In the genomic region with DNA sequence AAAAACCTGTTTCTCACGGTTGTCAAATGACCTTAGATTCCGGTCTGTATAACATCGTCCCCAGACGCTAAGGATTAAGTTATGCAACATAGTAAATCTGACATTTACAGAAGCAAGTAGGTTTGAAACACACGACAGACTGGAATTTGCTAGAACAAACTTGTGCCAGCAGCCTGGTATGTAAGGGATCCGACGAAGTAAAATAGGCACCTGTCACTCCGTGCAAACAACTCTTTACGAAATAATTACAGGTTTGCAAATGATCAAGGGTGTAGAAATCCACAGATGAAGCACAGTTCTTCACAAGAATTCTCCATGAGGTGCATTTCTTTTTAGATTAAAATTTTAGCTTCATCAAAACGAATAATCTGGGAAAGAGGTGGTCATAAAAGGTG, we compare ENCODE assay signal across 8 cellular contexts. TPM values are rescaled to one million over a fixed set of nuclear protein-coding genes. Genes with fewer than 3 reads are reported as not detected.
A peak's percentile ranks its signal among the peaks of the same experiment; 100 is the strongest.
DNase-seq lines count a peak whose midpoint lies in the region; ATAC-seq, FAIRE-seq and TF ChIP-seq lines count a peak whose summit lies in the region.

No MANE protein-coding gene starts in this region.

- TF ChIP-seq EP300 in GM12878 (IDR thresholded peaks at IDR 0.05; ENCODE audit: borderline replicate concordance in 1 of 2, control insufficient read depth in 1 of 2, low read depth in 2 of 2, low read length in 2 of 2), result no peak
- TF ChIP-seq EP300 in suprapubic skin (IDR thresholded peaks at IDR 0.05), result no peak

- intact Hi-C loops in HCT116 (cut with micrococcal nuclease) (no loop called here), GM12878 (cut with micrococcal nuclease; ENCODE audit: unreplicated experiment) (no loop called here)

- no peaks in the 10 kb centered on the region for H3K9me2 ChIP-seq in HCT116 (ENCODE audit: insufficient read depth)

- H3K4me2 ChIP-seq in HCT116 (ENCODE audit: low read length) (peak overlapping the region; percentile 86), GM12878 (ENCODE audit: control insufficient read depth, insufficient read depth) (peak overlapping the region; percentile 62)

- peak overlapping the region; percentile 78 for H3K9ac ChIP-seq in HCT116 (ENCODE audit: low read length)
- peak overlapping the region; percentile 89 for H3K9ac ChIP-seq in GM12878 (ENCODE audit: control insufficient read depth, insufficient read depth, low read length)

- no peak for FAIRE-seq in GM12878 (lab: Jason Lieb, UNC)

- no peak for DNase-seq in HCT116 (ENCODE audit: low read depth, low spot score)
- DNase-seq in MV-4-11 (lab: John Stamatoyannopoulos, UW), result peak; percentile 7
- peak; percentile 13 for DNase-seq in GM12878 (ENCODE audit: low read depth, low spot score)
- DNase-seq in left lobe of liver (ENCODE audit: low spot score), result peak; percentile 48
- DNase-seq in suprapubic skin (ENCODE audit: low spot score in 2 of 2), result no peak
- no peak for DNase-seq in stimulated activated CD4-positive, alpha-beta T cell treated with anti-CD3 and anti-CD28 coated beads, Interleukin-12 subunit alpha, Interleukin-12 subunit beta, amount 100 ng/mL, for 4 hours

- CTCF ChIA-PET in HCT116 (lab: Charles Lee), result interaction anchor here (1.0 to 1.2 kb wide), 3 partner anchors 10 to 14 kb away, joined by 4 to 6 read pairs (median 5); no protein-coding TSS in a partner anchor
- CTCF ChIA-PET in GM12878 (lab: Yijun Ruan, JAX), result interaction anchor here (0.9 to 2.8 kb wide), 5 partner anchors 10 to 310 kb away, joined by 3 to 13 read pairs (median 6); no protein-coding TSS in a partner anchor

- SMC1A ChIA-PET in GM12878 (lab: Charles Lee; ENCODE audit: uncharacterized antibody, unreplicated experiment), result interaction anchor here (0.8 to 1.5 kb wide), 6 partner anchors 10 to 1301 kb away, joined by 3 to 5 read pairs (median 3); no protein-coding TSS in a partner anchor

- H4K20me1 ChIP-seq in HCT116 (ENCODE audit: insufficient read depth), result no peaks in the 10 kb centered on the region
- H4K20me1 ChIP-seq in GM12878 (ENCODE audit: control insufficient read depth, insufficient read depth), result no peaks in the 10 kb centered on the region

- no peak overlapping the region for H2AFZ ChIP-seq in HCT116 (ENCODE audit: low read depth, low read length, poor library complexity, severe bottlenecking)
- peak overlapping the region; percentile 96 for H2AFZ ChIP-seq in GM12878 (ENCODE audit: control insufficient read depth, low read depth, low read length)

- 10% methylated on average over 10 of the region's 10 CpGs for WGBS in GM12878 (ENCODE audit: insufficient coverage, insufficient replicate concordance, low lambda C conversion rate, missing lambda C conversion rate)
- WGBS in suprapubic skin, result 2% methylated on average over 10 of the region's 10 CpGs

- peaks cover 11% of the 10 kb centered on the region for H3K79me2 ChIP-seq in HCT116 (ENCODE audit: insufficient read depth, low read length)
- H3K79me2 ChIP-seq in GM12878 (ENCODE audit: control insufficient read depth, insufficient read depth, low read length), result peaks cover 2% of the 10 kb centered on the region

- H3K27ac ChIP-seq in HCT116 (ENCODE audit: low read depth, low read length) (peak overlapping the region; percentile 45; the same call in 1 of the 2 replicates), GM12878 (ENCODE audit: control insufficient read depth, insufficient read depth) (peak overlapping the region; percentile 65), suprapubic skin (peak overlapping the region; percentile 61)

- in situ Hi-C loops in GM12878 (cut with MboI), result no loop called here

- no peak for TF ChIP-seq RAD21 in HCT116 (IDR thresholded peaks at IDR 0.05; ENCODE audit: low read depth)
- no peak for TF ChIP-seq RAD21 in GM12878 (IDR thresholded peaks at IDR 0.05; ENCODE audit: insufficient read depth, low read depth, low read length)

- H3K27me3 ChIP-seq in HCT116 (ENCODE audit: insufficient read depth, low read length), result no peaks in the 10 kb centered on the region
- H3K27me3 ChIP-seq in GM12878 (replicated peaks in 1 of 2; ENCODE audit: control insufficient read depth in 2 of 2, insufficient read depth in 2 of 2, low read length in 1 of 2), result no peaks in the 10 kb centered on the region
- no peaks in the 10 kb centered on the region for H3K27me3 ChIP-seq in suprapubic skin

- BruUV-seq in HCT116 (replicated peaks; lab: Mats Ljungman, UMichigan), result TSS peak; percentile 56
- TSS peak; percentile 69 for BruUV-seq in GM12878 (replicated peaks; lab: Mats Ljungman, UMichigan)

- ATAC-seq in GM18511 (IDR thresholded peaks at IDR 0.05; ENCODE audit: unreplicated experiment) (peak; percentile 25), HCT116 (no peak), GM12878 (peak; percentile 12), left lobe of liver (peak; percentile 45), HG02970 (IDR thresholded peaks at IDR 0.05; ENCODE audit: low FRiP score, unreplicated experiment) (no peak)

- peaks cover 2 to 5% of the 10 kb centered on the region in 2 experiments; a peak in 1 of 4 replicates for H3K36me3 ChIP-seq in HCT116 (ENCODE audit: control insufficient read depth in 1 of 2, insufficient read depth in 2 of 2, low read length in 2 of 2)
- H3K36me3 ChIP-seq in GM12878 (ENCODE audit: control insufficient read depth in 2 of 2, insufficient read depth in 2 of 2, low read length in 1 of 2), result no peaks in the 10 kb centered on the region
- no peaks in the 10 kb centered on the region for H3K36me3 ChIP-seq in suprapubic skin

- POLR2A ChIA-PET in HCT116 (lab: Charles Lee) (interaction anchor here (0.9 to 1.2 kb wide), 3 partner anchors 9 to 193 kb away, joined by 3 to 5 read pairs (median 4); no protein-coding TSS in a partner anchor), GM12878 (lab: Charles Lee) (interaction anchor here (0.6 to 1.4 kb wide), 7 partner anchors 8 to 1276 kb away, joined by 3 to 5 read pairs (median 4); no protein-coding TSS in a partner anchor)

- TF ChIP-seq POLR2A in HCT116 (IDR thresholded peaks at IDR 0.05; ENCODE audit: borderline replicate concordance, extremely low read depth, insufficient read depth, insufficient read length), result no peak
- no peak for TF ChIP-seq POLR2A in GM12878 (IDR thresholded peaks at IDR 0.05; ENCODE audit: low read depth, low read length)
- no peak for TF ChIP-seq POLR2A in suprapubic skin (IDR thresholded peaks at IDR 0.05)

- RAD21 ChIA-PET in HCT116 (lab: Charles Lee; ENCODE audit: low non-redundant PET in 1 of 2, low total read pairs in 2 of 2, uncharacterized antibody in 2 of 2, unreplicated experiment in 2 of 2) (interaction anchor here (1.1 to 1.2 kb wide), 2 partner anchors 161 kb away, joined by 3 to 4 read pairs; no protein-coding TSS in a partner anchor), GM12878 (lab: Charles Lee; ENCODE audit: unreplicated experiment) (interaction anchor here (1.0 to 1.3 kb wide), 2 partner anchors 11 to 160 kb away, joined by 5 to 8 read pairs; no protein-coding TSS in a partner anchor)

- peak overlapping the region; percentile 83 to 93 for H3K4me3 ChIP-seq in HCT116 (replicated peaks in 1 of 2; ENCODE audit: low read depth in 1 of 2, low read length in 2 of 2)
- peak overlapping the region; percentile 68 for H3K4me3 ChIP-seq in GM12878
- H3K4me3 ChIP-seq in suprapubic skin, result peak overlapping the region; percentile 86

- H3K4me1 ChIP-seq in HCT116 (ENCODE audit: control insufficient read depth in 1 of 2, insufficient read depth in 2 of 2, low read length in 2 of 2), result peaks cover 3 to 17% of the 10 kb centered on the region in 2 experiments; a peak in 3 of 4 replicates
- H3K4me1 ChIP-seq in GM12878 (ENCODE audit: control insufficient read depth, insufficient read depth, low read length), result peaks cover 5% of the 10 kb centered on the region; the same call in 1 of the 2 replicates
- H3K4me1 ChIP-seq in suprapubic skin, result peaks cover 22% of the 10 kb centered on the region

- H3K9me3 ChIP-seq in HCT116 (ENCODE audit: control insufficient read depth in 1 of 2, insufficient read depth in 1 of 2, low read depth in 1 of 2, low read length in 2 of 2) (no peaks in the 10 kb centered on the region), GM12878 (replicated peaks; ENCODE audit: control insufficient read depth, insufficient read depth, low read length) (no peaks in the 10 kb centered on the region), suprapubic skin (no peaks in the 10 kb centered on the region)

- no peak for TF ChIP-seq CTCF in HCT116 (IDR thresholded peaks at IDR 0.05 in 2 of 3, conservative IDR thresholded peaks at IDR 0.05 in 1 of 3; ENCODE audit: borderline replicate concordance in 1 of 3, insufficient read depth in 1 of 3, low read depth in 2 of 3, low read length in 2 of 3)
- no peak for TF ChIP-seq CTCF in GM12878 (IDR thresholded peaks at IDR 0.05 in 2 of 3, conservative IDR thresholded peaks at IDR 0.05 in 1 of 3; ENCODE audit: control insufficient read depth in 2 of 3, extremely low read depth in 1 of 3, insufficient read depth in 1 of 3, low read depth in 3 of 3, low read length in 3 of 3)
- no peak for TF ChIP-seq CTCF in suprapubic skin (IDR thresholded peaks at IDR 0.05)

TF ChIP-seq in HCT116, 20 proteins besides CTCF, POLR2A, EP300 and RAD21:
- TF ChIP-seq ELF1 (IDR thresholded peaks at IDR 0.05; ENCODE audit: borderline replicate concordance, low read depth) (no peak), CEBPB (IDR thresholded peaks at IDR 0.05; ENCODE audit: low read depth) (0 out of 2 replicates have a peak, but pooled peaks have one; percentile 17)

RNA-seq across cellular contexts. Expression of a gene that starts 0.5 kb away (rescaled TPM):
- total RNA-seq in HCT116 (2021; ENCODE audit: unreplicated experiment) (34.0 TPM), GM12878 (2014; rRNA removed) (11.0 and 13.1 TPM in 2 replicates), GM12878 (2014; rRNA removed; fragmentation: Illumina TruSeq; extraction: Trizol) (15.3 and 15.7 TPM in 2 replicates), GM12878 (2021) (13.0 and 14.4 TPM in 2 replicates), left lobe of liver (42.5 TPM), suprapubic skin (10 to 100 TPM; 17.4 to 31.0 (median 23.0) TPM)
- polyA plus RNA-seq in HCT116 (2012), result 13.3 and 20.3 TPM in 2 replicates
- 21.1 and 21.7 TPM in 2 replicates for total RNA-seq in GM12878 (2013; cell fraction: nucleolus; rRNA removed)
- polyA plus RNA-seq in GM12878 (2011; ENCODE audit: low read depth), result 11.8 TPM
- polyA plus RNA-seq in GM12878 (2011; rRNA removed) (26.1 and 44.0 TPM in 2 replicates), GM12878 (2014; fragmentation: Illumina TruSeq; extraction: Trizol) (21.7 and 25.4 TPM in 2 replicates), GM12878 (2014; fragmentation: Nextera tagmentation; extraction: Ambion mirVana) (10 to 100 TPM; 23.4 to 24.1 TPM), GM12878 (2014; rRNA removed) (10.6 and 12.7 TPM in 2 replicates), GM12878 (2016; fragmentation: Nextera tagmentation; extraction: Ambion mirVana) (10 to 100 TPM; 26.6 to 27.4 TPM)
- 10.7 and 11.3 TPM in 2 replicates for polyA plus RNA-seq in GM12878 (2011; cell fraction: cytosol; rRNA removed)
- 10.8 and 12.1 TPM in 2 replicates for polyA plus RNA-seq in GM12878 (2011; cell fraction: nucleus; rRNA removed)
- 15.3 and 16.9 TPM in 2 replicates for polyA plus RNA-seq in GM12878 (2012)
- polyA minus RNA-seq in GM12878 (2011; rRNA and poly(A)+ RNA removed), result 10.6 and 11.7 TPM in 2 replicates
- 2.3 and 6.0 TPM in 2 replicates for polyA minus RNA-seq in GM12878 (2011; cell fraction: cytosol; rRNA and poly(A)+ RNA removed)
- 12.0 and 15.6 TPM in 2 replicates for polyA minus RNA-seq in GM12878 (2011; cell fraction: nucleus; rRNA and poly(A)+ RNA removed)

Comparison
In these comparisons a context has a peak if more than half of its experiments do, and no peak if none do; other contexts are left out.
1. ATAC-seq: peak in GM18511 (single experiment), GM12878 (single experiment) and left lobe of liver (single experiment); none in HCT116 (single experiment) and HG02970 (single experiment).
2. DNase-seq: peak in MV-4-11 (single experiment), GM12878 (single experiment) and left lobe of liver (single experiment); none in HCT116 (single experiment), suprapubic skin (0 of 2) and stimulated activated CD4-positive, alpha-beta T cell treated with anti-CD3 and anti-CD28 coated beads, Interleukin-12 subunit alpha, Interleukin-12 subunit beta, amount 100 ng/mL, for 4 hours (single experiment).
3. Peak in every context shown above with its lines, with median percentiles within 50 percentile points of each other: H3K27ac ChIP-seq and H3K4me3 ChIP-seq.